ENCODE assay signal across 8 cellular contexts in genomic region chr4:159102623-159103405, GRCh38. TPM values are rescaled to one million over a fixed set of nuclear protein-coding genes. Genes with fewer than 3 reads are reported as not detected.
DNase-seq lines count a peak whose midpoint lies in the region; TF ChIP-seq lines count a peak whose summit lies in the region.

Gene RAPGEF2, plus strand, starts transcription at chr4:159103079. Its CDS starts 1,084 bp downstream, at chr4:159104163.

- H3K4me1 Mint-ChIP-seq in nephron progenitor cell = peaks cover 47% of the 10 kb centered on the region
- peaks cover 50% of the 10 kb centered on the region for H3K4me1 Mint-ChIP-seq in stimulated activated naive CD8-positive, alpha-beta T cell treated with anti-CD3 and anti-CD28 coated beads, Interleukin-15, Interleukin-2, amounts not matched to agents 100 ng/mL and 50 ng/mL, for 24 hours (ENCODE audit: low read depth)

- no peaks in the 10 kb centered on the region for H3F3A ChIP-seq in Loucy (ENCODE audit: low read depth)

- peaks cover 43% of the 10 kb centered on the region for H3K79me2 ChIP-seq in Loucy (ENCODE audit: insufficient read depth, low read length)

- peak; percentile 93 for DNase-seq in ELR (ENCODE audit: low read depth)
- peak; percentile 97 for DNase-seq in H7
- DNase-seq in SHP77 (lab: John Stamatoyannopoulos, UW) = peak; percentile 67 to 74
- peak; percentile 81 for DNase-seq in activated effector memory CD4-positive, alpha-beta T cell treated with Interleukin-2 at 50 U/mL for 16 hours
- DNase-seq in fibroblast of pulmonary artery (ENCODE audit: low read depth) = peak; percentile 92
- DNase-seq in nephron progenitor cell = peak; percentile 86

- peak within 1 kb of the TSS; percentile 78 for H3K4me2 ChIP-seq in Loucy (ENCODE audit: low read depth, low read length, poor library complexity, severe bottlenecking)

- H3K4me3 Mint-ChIP-seq in nephron progenitor cell = peak within 1 kb of the TSS; percentile 90
- H3K4me3 Mint-ChIP-seq in stimulated activated naive CD8-positive, alpha-beta T cell treated with anti-CD3 and anti-CD28 coated beads, Interleukin-15, Interleukin-2, amounts not matched to agents 100 ng/mL and 50 ng/mL, for 24 hours = peak within 1 kb of the TSS; percentile 82

- H3K27ac Mint-ChIP-seq in nephron progenitor cell = peak within 1 kb of the TSS; percentile 29
- peak within 1 kb of the TSS; percentile 67 for H3K27ac Mint-ChIP-seq in stimulated activated naive CD8-positive, alpha-beta T cell treated with anti-CD3 and anti-CD28 coated beads, Interleukin-15, Interleukin-2, amounts not matched to agents 100 ng/mL and 50 ng/mL, for 24 hours

- no peaks in the 10 kb centered on the region for H3K9me3 Mint-ChIP-seq in nephron progenitor cell
- no peaks in the 10 kb centered on the region for H3K9me3 Mint-ChIP-seq in stimulated activated naive CD8-positive, alpha-beta T cell treated with anti-CD3 and anti-CD28 coated beads, Interleukin-15, Interleukin-2, amounts not matched to agents 100 ng/mL and 50 ng/mL, for 24 hours

- no peaks in the 10 kb centered on the region for H3K36me3 Mint-ChIP-seq in nephron progenitor cell (ENCODE audit: low read depth)
- H3K36me3 Mint-ChIP-seq in stimulated activated naive CD8-positive, alpha-beta T cell treated with anti-CD3 and anti-CD28 coated beads, Interleukin-15, Interleukin-2, amounts not matched to agents 100 ng/mL and 50 ng/mL, for 24 hours (ENCODE audit: low read depth) = no peaks in the 10 kb centered on the region

- H3K9me3 ChIP-seq in Loucy (ENCODE audit: insufficient read depth, low read depth, low read length) = no peaks in the 10 kb centered on the region

- H3K9me2 ChIP-seq in Loucy (replicated peaks; ENCODE audit: low read depth, low read length) = no peaks in the 10 kb centered on the region

- H4K20me1 ChIP-seq in Loucy (ENCODE audit: insufficient read depth, low read length, poor library complexity, severe bottlenecking) = peaks cover 38% of the 10 kb centered on the region

- H3K4me3 ChIP-seq in H7 (ENCODE audit: insufficient read depth, low read depth, low read length) (peak within 1 kb of the TSS; percentile 88), Loucy (ENCODE audit: low read length, poor library complexity, severe bottlenecking) (peak within 1 kb of the TSS; percentile 81), fibroblast of pulmonary artery (replicated peaks; ENCODE audit: low read depth, low read length) (peak within 1 kb of the TSS; percentile 67)

- H2AFZ ChIP-seq in Loucy (ENCODE audit: low read length) = peak within 1 kb of the TSS; percentile 79

- H3K27me3 ChIP-seq in H7 (ENCODE audit: control insufficient read depth, insufficient read depth, low read length) (peaks cover 2% of the 10 kb centered on the region; the same call in 1 of the 2 replicates), Loucy (ENCODE audit: insufficient read depth, low read length, poor library complexity, severe bottlenecking) (no peaks in the 10 kb centered on the region)

- TF ChIP-seq CTCF in Loucy (conservative IDR thresholded peaks at IDR 0.05; ENCODE audit: low read length) = no peak
- TF ChIP-seq CTCF in fibroblast of pulmonary artery (IDR thresholded peaks at IDR 0.05; ENCODE audit: low read length, missing control alignments) = no peak
- no peak for TF ChIP-seq CTCF in nephron progenitor cell (IDR thresholded peaks at IDR 0.05)

- peak within 1 kb of the TSS; percentile 79 for H3K9ac ChIP-seq in Loucy (ENCODE audit: low read depth, low read length, poor library complexity, severe bottlenecking)

- H3K36me3 ChIP-seq in H7 (replicated peaks; ENCODE audit: control insufficient read depth, insufficient read depth, low read length) (no peaks in the 10 kb centered on the region), Loucy (ENCODE audit: insufficient read depth, low read length) (no peaks in the 10 kb centered on the region)

- peaks cover 40% of the 10 kb centered on the region for H3K4me1 ChIP-seq in Loucy (ENCODE audit: insufficient read depth, low read length, poor library complexity, severe bottlenecking)

- peaks cover 26% of the 10 kb centered on the region for H3K27me3 Mint-ChIP-seq in nephron progenitor cell (ENCODE audit: low read depth, poor library complexity)
- peaks cover 18% of the 10 kb centered on the region for H3K27me3 Mint-ChIP-seq in stimulated activated naive CD8-positive, alpha-beta T cell treated with anti-CD3 and anti-CD28 coated beads, Interleukin-15, Interleukin-2, amounts not matched to agents 100 ng/mL and 50 ng/mL, for 24 hours

RNA-seq across cellular contexts. Expression of gene RAPGEF2, which starts in this region (rescaled TPM):
- 33.2 and 46.7 TPM in 2 replicates for total RNA-seq in H7 (2014; rRNA removed; shearing (Covaris generic))

Comparison
In these comparisons a context has a peak if more than half of its experiments do, and no peak if none do; other contexts are left out.
1. Peak in every context shown above with its lines: DNase-seq and H3K4me3 ChIP-seq.